In the genomic region with DNA sequence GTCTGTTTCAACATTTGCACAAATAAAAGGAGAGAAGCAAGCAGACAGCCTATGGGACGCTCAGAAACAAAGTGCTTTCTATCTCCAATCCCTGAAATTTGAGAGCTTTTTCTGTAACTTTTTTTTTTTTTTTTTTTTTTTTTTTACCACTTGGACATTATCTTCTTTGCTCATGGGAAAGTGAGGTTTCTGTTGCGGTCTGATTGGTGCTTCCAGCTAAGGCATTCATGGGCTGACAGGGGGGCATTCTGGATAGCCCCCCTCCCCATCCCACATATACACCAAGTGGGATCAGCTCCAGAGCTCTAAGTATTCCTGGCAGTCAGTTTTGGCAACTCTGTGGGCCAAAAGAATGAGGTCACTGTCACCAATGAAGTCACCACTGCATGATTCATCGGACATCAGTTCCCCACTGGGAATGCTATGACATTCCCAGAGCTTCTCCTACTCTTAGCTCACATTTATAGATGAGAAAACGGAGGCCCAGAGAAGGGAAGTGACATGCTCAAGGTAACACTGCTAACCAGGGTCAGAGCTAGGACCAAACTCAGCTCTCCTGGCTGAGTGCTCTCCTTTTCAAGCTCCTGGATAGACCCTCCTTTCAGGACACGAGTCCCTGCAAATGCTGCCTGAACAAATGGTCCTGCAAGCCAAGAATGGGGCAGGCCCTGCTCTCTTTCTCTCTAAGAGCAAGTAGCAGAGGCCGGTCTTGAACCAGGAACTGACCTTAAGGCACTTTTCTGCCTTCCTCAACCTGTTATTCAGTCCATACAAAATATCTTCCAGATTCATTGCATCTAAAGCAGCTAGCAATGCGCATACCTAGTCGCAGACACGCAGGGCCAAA, we compare ENCODE assay signal across 1 cellular context.
TF ChIP-seq lines count a peak whose summit lies in the region.

No MANE protein-coding gene starts in this region.

TF ChIP-seq in HCT116, 20 proteins besides CTCF, POLR2A, EP300 and RAD21 (continued from another document):
- TF ChIP-seq FOSL1 (IDR thresholded peaks at IDR 0.05; ENCODE audit: low read depth) = peak; percentile 48; the same call in 1 of the 2 replicates
